In genomic region chr12:108419949-108420348, GRCh38 we compare ENCODE assay signal across 13 cellular contexts.
"Had no signal": no experiment of that assay in that cellular context is flagged by ENCODE, and none has a peak within 500 bp of the region (broad histone marks: within the 10 kb centered on the region; RNA-seq: fewer than 3 reads in every experiment).

No MANE protein-coding gene starts in this region.

- H3K9ac ChIP-seq: neural progenitor cell had no signal

- DNase-seq: activated CD4-positive, alpha-beta T cell treated with anti-CD3 and anti-CD28 coated beads for 1 hour; activated CD4-positive, alpha-beta T cell treated with anti-CD3 and anti-CD28 coated beads, Interleukin-2, amount 50 U/mL, for 48 hours; activated effector memory CD4-positive, alpha-beta T cell treated with anti-CD3 and anti-CD28 coated beads, Interleukin-2, amount 50 U/mL, for 16 hours; activated T-cell treated with anti-CD3 and anti-CD28 coated beads, Interleukin-2, amount 50 U/mL, for 4 hours; colonic mucosa; pancreas; stimulated activated CD4-positive, alpha-beta T cell treated with anti-CD3 and anti-CD28 coated beads, Interleukin-15, amount 100 ng/mL, for 24 hours; stimulated activated CD4-positive, alpha-beta T cell treated with anti-CD3 and anti-CD28 coated beads, Interleukin-4, amount 100 ng/mL, for 24 hours; stimulated activated naive CD8-positive, alpha-beta T cell treated with anti-CD3 and anti-CD28 coated beads, Interleukin-15, amount 100 ng/mL, for 72 hours; T-helper 9 cell; testis had no signal

- H3K27me3 ChIP-seq: cardiac muscle cell, colonic mucosa, neural progenitor cell, pancreas, testis had no signal

- H3K27ac Mint-ChIP-seq: neural progenitor cell had no signal

- H3K27ac ChIP-seq: cardiac muscle cell, colonic mucosa, neural progenitor cell, pancreas, testis had no signal

- H3K4me3 ChIP-seq: cardiac muscle cell, colonic mucosa, neural progenitor cell, pancreas, testis had no signal

- H3K36me3 Mint-ChIP-seq: neural progenitor cell had no signal

- H3K9me3 Mint-ChIP-seq: activated T-cell treated with anti-CD3 and anti-CD28 coated beads, Interleukin-2, amount 50 U/mL, for 4 hours had no signal

- H3K4me3 Mint-ChIP-seq: activated T-cell treated with anti-CD3 and anti-CD28 coated beads, Interleukin-2, amount 50 U/mL, for 4 hours; neural progenitor cell; stimulated activated naive CD8-positive, alpha-beta T cell treated with anti-CD3 and anti-CD28 coated beads, Interleukin-15, amount 100 ng/mL, for 72 hours had no signal

- H3K4me1 ChIP-seq: colonic mucosa, neural progenitor cell, pancreas, testis had no signal

- H2AFZ ChIP-seq: neural progenitor cell had no signal

- H3K4me1 Mint-ChIP-seq: stimulated activated naive CD8-positive, alpha-beta T cell treated with anti-CD3 and anti-CD28 coated beads, Interleukin-15, amount 100 ng/mL, for 72 hours had no signal

- H3K9me3 ChIP-seq: colonic mucosa, pancreas, testis had no signal

- H3K4me2 ChIP-seq: neural progenitor cell had no signal

- ATAC-seq: activated T-cell treated with anti-CD3 and anti-CD28 coated beads, Interleukin-2, amount 50 U/mL, for 4 hours; pancreas; stimulated activated naive CD8-positive, alpha-beta T cell treated with anti-CD3 and anti-CD28 coated beads, Interleukin-15, amount 100 ng/mL, for 72 hours had no signal

- H3K36me3 ChIP-seq: cardiac muscle cell, colonic mucosa, neural progenitor cell, pancreas had no signal
